23 cellular contexts compared by ENCODE assay signal in genomic region chr1:107419003-107419402, GRCh38.
"Had no signal": no experiment of that assay in that cellular context is flagged by ENCODE, and none has a peak within 500 bp of the region (broad histone marks: within the 10 kb centered on the region; RNA-seq: fewer than 3 reads in every experiment).

No MANE protein-coding gene starts in this region.

- H3K36me3 Mint-ChIP-seq: naive B cell; stimulated activated naive B cell treated with anti-CD40 and anti-IgM and Interleukin-4, amounts not matched to agents 10 μg/mL and 1 μg/mL and 100 μg/mL, for 72 hours had no signal

- H3K27me3 ChIP-seq: esophagus muscularis mucosa, gastroesophageal sphincter, right lobe of liver, testis, tibial nerve, upper lobe of right lung, vagina had no signal

- H3K27ac ChIP-seq: dorsolateral prefrontal cortex, epithelial cell of prostate, esophagus muscularis mucosa, gastroesophageal sphincter, psoas muscle, right lobe of liver, testis, tibial nerve, upper lobe of right lung, vagina had no signal

- H3K9me3 ChIP-seq: esophagus muscularis mucosa, gastroesophageal sphincter, psoas muscle, right lobe of liver, testis, tibial nerve, upper lobe of right lung, vagina had no signal

- H3K4me3 ChIP-seq: dorsolateral prefrontal cortex, esophagus muscularis mucosa, gastroesophageal sphincter, lung, psoas muscle, right lobe of liver, testis, tibial nerve, upper lobe of right lung, vagina had no signal

- H3K27me3 Mint-ChIP-seq: stimulated activated naive B cell treated with anti-CD40 and anti-IgM and Interleukin-4, amounts not matched to agents 10 μg/mL and 1 μg/mL and 100 μg/mL, for 72 hours; stimulated activated naive CD8-positive, alpha-beta T cell treated with anti-CD3 and anti-CD28 coated beads, Interleukin-15, amount 100 ng/mL, for 72 hours had no signal

- H3K4me3 Mint-ChIP-seq: naive B cell; nephron; stimulated activated naive B cell treated with anti-CD40 and anti-IgM and Interleukin-4, amounts not matched to agents 10 μg/mL and 1 μg/mL and 100 μg/mL, for 72 hours; stimulated activated naive CD8-positive, alpha-beta T cell treated with anti-CD3 and anti-CD28 coated beads, Interleukin-15, amount 100 ng/mL, for 72 hours had no signal

- H3K27ac Mint-ChIP-seq: stimulated activated naive B cell treated with anti-CD40 and anti-IgM and Interleukin-4, amounts not matched to agents 10 μg/mL and 1 μg/mL and 100 μg/mL, for 72 hours; stimulated activated naive CD8-positive, alpha-beta T cell treated with anti-CD3 and anti-CD28 coated beads, Interleukin-15, amount 100 ng/mL, for 72 hours had no signal

- H3K9me3 Mint-ChIP-seq: naive B cell; nephron; stimulated activated naive B cell treated with anti-CD40 and anti-IgM and Interleukin-4, amounts not matched to agents 10 μg/mL and 1 μg/mL and 100 μg/mL, for 72 hours; stimulated activated naive CD8-positive, alpha-beta T cell treated with anti-CD3 and anti-CD28 coated beads, Interleukin-15, amount 100 ng/mL, for 72 hours had no signal

- H3K4me1 ChIP-seq: esophagus muscularis mucosa, gastroesophageal sphincter, psoas muscle, right lobe of liver, testis, tibial nerve, upper lobe of right lung, vagina had no signal

- DNase-seq: cortex of kidney; dorsolateral prefrontal cortex; effector CD8-positive, alpha-beta T cell; left colon; left ventricle myocardium superior; mesendoderm; naive B cell; psoas muscle; retina; right lobe of liver; stimulated activated CD4-positive, alpha-beta T cell treated with anti-CD3 and anti-CD28 coated beads, Interleukin-1b, Interleukin-23, amount 100 ng/mL, for 48 hours; stimulated activated CD4-positive, alpha-beta T cell treated with anti-CD3 and anti-CD28 coated beads, Interleukin-4, amount 100 ng/mL, for 24 hours; stimulated activated naive B cell treated with anti-CD40 and anti-IgM and Interleukin-4, amounts not matched to agents 10 μg/mL and 1 μg/mL and 100 μg/mL, for 72 hours; stimulated activated naive CD8-positive, alpha-beta T cell treated with anti-CD3 and anti-CD28 coated beads, Interleukin-15, amount 100 ng/mL, for 72 hours; testis; upper lobe of right lung had no signal

- H3K4me1 Mint-ChIP-seq: stimulated activated naive B cell treated with anti-CD40 and anti-IgM and Interleukin-4, amounts not matched to agents 10 μg/mL and 1 μg/mL and 100 μg/mL, for 72 hours; stimulated activated naive CD8-positive, alpha-beta T cell treated with anti-CD3 and anti-CD28 coated beads, Interleukin-15, amount 100 ng/mL, for 72 hours had no signal

- H3K36me3 ChIP-seq: esophagus muscularis mucosa, gastroesophageal sphincter, right lobe of liver, tibial nerve, upper lobe of right lung, vagina had no signal

- ATAC-seq: gastroesophageal sphincter; left colon; left ventricle myocardium superior; psoas muscle; right lobe of liver; stimulated activated naive B cell treated with anti-CD40 and anti-IgM and Interleukin-4, amounts not matched to agents 10 μg/mL and 1 μg/mL and 100 μg/mL, for 72 hours; stimulated activated naive CD8-positive, alpha-beta T cell treated with anti-CD3 and anti-CD28 coated beads, Interleukin-15, amount 100 ng/mL, for 72 hours; upper lobe of right lung had no signal
